ENCODE assay signal across 27 cellular contexts in the genomic region with DNA sequence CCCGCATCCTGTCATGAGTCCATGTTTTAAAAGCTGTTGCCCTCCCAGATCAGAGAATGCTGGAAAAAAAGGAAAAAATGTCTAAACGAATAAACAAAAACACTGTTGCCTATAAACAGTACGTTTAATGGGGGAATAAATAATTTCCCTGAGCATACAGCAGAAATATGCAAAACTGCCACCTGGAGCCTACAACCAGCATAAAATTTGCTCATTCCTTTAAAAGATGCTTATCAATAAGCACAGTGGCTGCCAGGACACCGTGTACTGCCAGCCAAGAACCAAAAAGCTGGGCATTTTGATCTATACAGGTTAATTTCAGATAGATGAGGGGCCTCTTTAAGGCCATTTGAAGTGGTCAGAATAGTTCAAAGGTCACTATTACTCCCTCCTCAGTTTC.
"Had no signal": no experiment of that assay in that cellular context is flagged by ENCODE, and none has a peak within 500 bp of the region (broad histone marks: within the 10 kb centered on the region; RNA-seq: fewer than 3 reads in every experiment).

No MANE protein-coding gene starts in this region.

- H3K27me3 ChIP-seq: esophagus muscularis mucosa, gastroesophageal sphincter had no signal

- H3K4me3 ChIP-seq: esophagus muscularis mucosa, gastroesophageal sphincter had no signal

- H3K36me3 Mint-ChIP-seq: activated naive CD8-positive, alpha-beta T cell; WTC11 had no signal

- ATAC-seq: activated T-cell treated with anti-CD3 and anti-CD28 coated beads, Interleukin-2, amount 50 U/mL, for 72 hours; effector memory CD8-positive, alpha-beta T cell; gastroesophageal sphincter; WTC11 had no signal

- H3K9me3 Mint-ChIP-seq: activated CD4-positive, alpha-beta memory T cell treated with anti-CD3 and anti-CD28 coated beads, Interleukin-2, amount 10 ng/mL, durations not matched to agents 7 days and 5 days; activated CD4-positive, alpha-beta T cell treated with anti-CD3 and anti-CD28 coated beads, Interleukin-2, amount 10 ng/mL, durations not matched to agents 7 days and 5 days; activated T-cell treated with anti-CD3 and anti-CD28 coated beads, Interleukin-2, amount 50 U/mL, for 24 hours; activated T-cell treated with anti-CD3 and anti-CD28 coated beads, Interleukin-2, amount 50 U/mL, for 72 hours; central memory CD8-positive, alpha-beta T cell; effector memory CD8-positive, alpha-beta T cell; WTC11 had no signal

- H3K27ac ChIP-seq: brain microvascular endothelial cell, esophagus muscularis mucosa, gastroesophageal sphincter had no signal

- H3K27me3 Mint-ChIP-seq: activated naive CD8-positive, alpha-beta T cell had no signal

- DNase-seq: activated CD4-positive, alpha-beta memory T cell treated with anti-CD3 and anti-CD28 coated beads, Interleukin-2, amount 10 ng/mL, durations not matched to agents 7 days and 5 days; activated CD4-positive, alpha-beta T cell treated with anti-CD3 and anti-CD28 coated beads for 1 hour; activated CD4-positive, alpha-beta T cell treated with anti-CD3 and anti-CD28 coated beads for 4 hours; activated CD4-positive, alpha-beta T cell treated with anti-CD3 and anti-CD28 coated beads, Interleukin-2, amount 10 ng/mL, durations not matched to agents 7 days and 5 days; activated CD4-positive, alpha-beta T cell treated with anti-CD3 and anti-CD28 coated beads, Interleukin-2, amount 50 U/mL, for 4 hours; activated CD8-positive, alpha-beta memory T cell treated with anti-CD3 and anti-CD28 coated beads, Interleukin-2, amount 50 U/mL, for 48 hours; activated gamma-delta T cell; activated naive CD4-positive, alpha-beta T cell; activated naive CD4-positive, alpha-beta T cell treated with anti-CD3 and anti-CD28 coated beads, Interleukin-2, amount 50 U/mL, for 16 hours; activated T-cell treated with anti-CD3 and anti-CD28 coated beads for 4 hours; activated T-cell treated with anti-CD3 and anti-CD28 coated beads, Interleukin-2, amount 50 U/mL, for 24 hours; activated T-cell treated with anti-CD3 and anti-CD28 coated beads, Interleukin-2, amount 50 U/mL, for 72 hours; amniotic stem cell; anterior cingulate cortex; brain microvascular endothelial cell; cortex of kidney; dermis blood vessel endothelial cell; effector CD4-positive, alpha-beta T cell; effector memory CD8-positive, alpha-beta T cell; erythroblast; foreskin melanocyte; T-helper 2 cell had no signal

- H3K4me3 Mint-ChIP-seq: activated CD4-positive, alpha-beta memory T cell treated with anti-CD3 and anti-CD28 coated beads, Interleukin-2, amount 10 ng/mL, durations not matched to agents 7 days and 5 days; activated CD4-positive, alpha-beta T cell treated with anti-CD3 and anti-CD28 coated beads, Interleukin-2, amount 10 ng/mL, durations not matched to agents 7 days and 5 days; activated naive CD8-positive, alpha-beta T cell; activated T-cell treated with anti-CD3 and anti-CD28 coated beads, Interleukin-2, amount 50 U/mL, for 24 hours; activated T-cell treated with anti-CD3 and anti-CD28 coated beads, Interleukin-2, amount 50 U/mL, for 72 hours; central memory CD8-positive, alpha-beta T cell; effector memory CD8-positive, alpha-beta T cell; WTC11 had no signal

- H3K9me3 ChIP-seq: esophagus muscularis mucosa, gastroesophageal sphincter had no signal

- H3K36me3 ChIP-seq: brain microvascular endothelial cell, esophagus muscularis mucosa, gastroesophageal sphincter had no signal

- H3K27ac Mint-ChIP-seq: activated CD4-positive, alpha-beta memory T cell treated with anti-CD3 and anti-CD28 coated beads, Interleukin-2, amount 10 ng/mL, durations not matched to agents 7 days and 5 days; activated CD4-positive, alpha-beta T cell treated with anti-CD3 and anti-CD28 coated beads, Interleukin-2, amount 10 ng/mL, durations not matched to agents 7 days and 5 days; activated naive CD8-positive, alpha-beta T cell; activated T-cell treated with anti-CD3 and anti-CD28 coated beads, Interleukin-2, amount 50 U/mL, for 24 hours; activated T-cell treated with anti-CD3 and anti-CD28 coated beads, Interleukin-2, amount 50 U/mL, for 72 hours; effector memory CD8-positive, alpha-beta T cell; WTC11 had no signal
